2 cellular contexts compared by ENCODE assay signal in genomic region chr6:125776107-125776826, GRCh38. TPM values are rescaled to one million over a fixed set of nuclear protein-coding genes. Genes with fewer than 3 reads are reported as not detected.
"Had no signal": no experiment of that assay in that cellular context is flagged by ENCODE, and none has a peak within 500 bp of the region (broad histone marks: within the 10 kb centered on the region; RNA-seq: fewer than 3 reads in every experiment).

No MANE protein-coding gene starts in this region.

RNA-seq across cellular contexts. Expression of gene HEY2, which starts 26.8 kb away (rescaled TPM):
- total RNA-seq: NCI-H460 had no signal
- polyA plus RNA-seq: SK-N-SH had no signal
